Comparison of ENCODE assay signal across 20 cellular contexts in genomic region chr5:127431977-127432376, GRCh38.
"Had no signal": no experiment of that assay in that cellular context is flagged by ENCODE, and none has a peak within 500 bp of the region (broad histone marks: within the 10 kb centered on the region; RNA-seq: fewer than 3 reads in every experiment).

No MANE protein-coding gene starts in this region.

- H3K27me3 ChIP-seq: heart left ventricle, neutrophil, suprapubic skin, thyroid gland, upper lobe of left lung, uterus had no signal

- H3K27ac ChIP-seq: heart left ventricle, left ventricle myocardium inferior, lower lobe of right lung, neutrophil, suprapubic skin, thyroid gland, upper lobe of left lung, uterus had no signal

- H3K4me3 ChIP-seq: heart left ventricle, left ventricle myocardium inferior, lower lobe of right lung, smooth muscle cell, suprapubic skin, thyroid gland, upper lobe of left lung, uterus had no signal

- H3K9me3 ChIP-seq: heart left ventricle, left ventricle myocardium inferior, lower lobe of right lung, neutrophil, suprapubic skin, thyroid gland, upper lobe of left lung, uterus had no signal

- H3K36me3 ChIP-seq: heart left ventricle, left ventricle myocardium inferior, lower lobe of right lung, neutrophil, suprapubic skin, thyroid gland, upper lobe of left lung, uterus had no signal

- FAIRE-seq: endothelial cell of umbilical vein, islet of Langerhans had no signal

- H3K4me2 ChIP-seq: smooth muscle cell had no signal

- DNase-seq: cortex of kidney; foreskin melanocyte; heart left ventricle; hippocampal formation; left ventricle myocardium inferior; lower lobe of right lung; mesenchymal stem cell; naive thymus-derived CD8-positive, alpha-beta T cell; right cardiac atrium; stimulated activated CD4-positive, alpha-beta T cell treated with anti-CD3 and anti-CD28 coated beads, Interleukin-4, amount 100 ng/mL, for 1 hour; stimulated activated CD8-positive, alpha-beta memory T cell treated with anti-CD3 and anti-CD28 coated beads, Interleukin-4, amount 100 ng/mL, for 48 hours; stimulated activated naive CD8-positive, alpha-beta T cell treated with anti-CD3 and anti-CD28 coated beads, Interleukin-15, Interleukin-2, amounts not matched to agents 100 U/mL and 50 U/mL, for 24 hours; thyroid gland; upper lobe of left lung; uterus had no signal

- H3K4me1 ChIP-seq: lower lobe of right lung, suprapubic skin, thyroid gland, upper lobe of left lung, uterus had no signal
